9 cellular contexts compared by ENCODE assay signal in the genomic region with DNA sequence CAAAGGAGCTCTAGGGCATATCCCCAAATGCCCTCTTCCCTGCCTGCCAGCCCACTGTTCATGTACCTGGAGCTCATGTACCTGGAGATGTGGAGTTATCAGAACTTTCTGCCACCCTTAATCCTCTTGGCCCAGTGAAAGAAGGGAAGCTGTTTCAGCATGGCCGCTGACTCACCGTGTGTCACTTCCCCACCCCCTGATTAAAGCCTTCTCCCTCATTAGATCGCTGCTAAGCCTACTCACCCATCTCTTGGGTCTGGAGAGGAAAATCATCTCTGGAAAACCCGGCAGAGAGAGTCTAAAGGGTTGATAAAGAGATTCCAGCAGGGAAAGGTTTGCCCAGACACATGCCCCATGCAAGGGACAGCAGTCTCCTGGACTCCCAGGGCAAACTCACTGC. TPM values are rescaled to one million over a fixed set of nuclear protein-coding genes. Genes with fewer than 3 reads are reported as not detected.
DNase-seq lines count a peak whose midpoint lies in the region; ATAC-seq and TF ChIP-seq lines count a peak whose summit lies in the region.
"Had no signal": no experiment of that assay in that cellular context is flagged by ENCODE, and none has a peak within 500 bp of the region (broad histone marks: within the 10 kb centered on the region; RNA-seq: fewer than 3 reads in every experiment).

No MANE protein-coding gene starts in this region.

- peaks cover 11% of the 10 kb centered on the region for H3K4me1 Mint-ChIP-seq in mesothelial cell of epicardium

- H3K9me3 Mint-ChIP-seq in mesothelial cell of epicardium = no peaks in the 10 kb centered on the region
- H3K9me3 Mint-ChIP-seq: type B pancreatic cell had no signal

- intact Hi-C loops in psoas muscle (cut with DNase I) = no loop called here

- H3K4me3 ChIP-seq in psoas muscle = no peak overlapping the region

- no peaks in the 10 kb centered on the region for H3K9me3 ChIP-seq in psoas muscle

- no peaks in the 10 kb centered on the region for H3K36me3 ChIP-seq in psoas muscle (ENCODE audit: insufficient read depth in 1 of 2, low read depth in 1 of 2)

- peak overlapping the region; percentile 23 for H3K27ac ChIP-seq in psoas muscle

- H3K36me3 Mint-ChIP-seq in mesothelial cell of epicardium = no peaks in the 10 kb centered on the region
- H3K36me3 Mint-ChIP-seq: type B pancreatic cell had no signal

- H3K27ac Mint-ChIP-seq in mesothelial cell of epicardium = no peak overlapping the region

- TF ChIP-seq CTCF in psoas muscle (IDR thresholded peaks at IDR 0.05) (no peak), mesothelial cell of epicardium (IDR thresholded peaks at IDR 0.05; ENCODE audit: unreplicated experiment) (no peak)

- DNase-seq in ELR (ENCODE audit: low read depth) = peak; percentile 97
- peak; percentile 28 for DNase-seq in MV-4-11 (lab: John Stamatoyannopoulos, UW)
- peak; percentile 49 for DNase-seq in cerebellar cortex (ENCODE audit: low spot score)
- DNase-seq in psoas muscle = peak in 1 of 2 donors; percentile 44
- no peak for DNase-seq in mesothelial cell of epicardium (ENCODE audit: low spot score in 2 of 2, unreplicated experiment in 2 of 2)
- DNase-seq: NCI-H1092 treated with DMSO at 0.1 percent for 48 hours had no signal

- peaks cover 37% of the 10 kb centered on the region for H3K27me3 Mint-ChIP-seq in mesothelial cell of epicardium (ENCODE audit: low read depth)

- H3K4me1 ChIP-seq in psoas muscle = peaks cover 4% of the 10 kb centered on the region

- WGBS in psoas muscle, 3 donors = 52 to 69% (median 59%) methylated on average over 4 of the region's 4 CpGs

- H3K4me3 Mint-ChIP-seq in mesothelial cell of epicardium = no peak overlapping the region
- H3K4me3 Mint-ChIP-seq: type B pancreatic cell had no signal

- H3K27me3 ChIP-seq in psoas muscle (ENCODE audit: insufficient read depth in 3 of 3, low read length in 2 of 3) = peaks cover 0 to 10% (median under 1%) of the 10 kb centered on the region in 3 donors

- ATAC-seq in psoas muscle = no peak
- ATAC-seq in GM19328 (IDR thresholded peaks at IDR 0.05; ENCODE audit: unreplicated experiment) = no peak
- ATAC-seq in GM21447 (IDR thresholded peaks at IDR 0.05; ENCODE audit: unreplicated experiment) = no peak

RNA-seq across cellular contexts. Expression of a gene that starts 4.5 kb away (rescaled TPM):
- total RNA-seq in psoas muscle = 10 to 100 TPM; 11.8 to 51.4 (median 24.2) TPM
- polyA plus RNA-seq in psoas muscle = 1 to 10 TPM; 2.4 to 6.1 (median 3.2) TPM
- total RNA-seq in mesothelial cell of epicardium = 2.9 to 3.4 TPM (median 3.4 TPM) in 3 replicates

Comparison
In these comparisons a context has a peak if more than half of its experiments do, and no peak if none do; other contexts are left out.
1. DNase-seq: peak in ELR (single experiment), MV-4-11 (single experiment) and cerebellar cortex (single experiment); none in mesothelial cell of epicardium (0 of 2).